Comparison of ENCODE assay signal across 16 cellular contexts in genomic region chr13:89363144-89363543, GRCh38.
"Had no signal": no experiment of that assay in that cellular context is flagged by ENCODE, and none has a peak within 500 bp of the region (broad histone marks: within the 10 kb centered on the region; RNA-seq: fewer than 3 reads in every experiment).

No MANE protein-coding gene starts in this region.

- H3K27me3 Mint-ChIP-seq: activated CD4-positive, alpha-beta T cell treated with anti-CD3 and anti-CD28 coated beads, Interleukin-2, amount 10 ng/mL, durations not matched to agents 7 days and 5 days; activated naive CD8-positive, alpha-beta T cell treated with anti-CD3 and anti-CD28 coated beads, Interleukin-2, amount 10 ng/mL, durations not matched to agents 7 days and 5 days; natural killer cell treated with Interleukin-12 subunit alpha and Interleukin-12 subunit beta and Interleukin-15 and Interleukin-18, amount 100 ng/mL, for 72 hours had no signal

- H3K27ac ChIP-seq: coronary artery, esophagus squamous epithelium, right atrium auricular region, stomach, thoracic aorta had no signal

- H3K27ac Mint-ChIP-seq: activated CD4-positive, alpha-beta T cell treated with anti-CD3 and anti-CD28 coated beads, Interleukin-2, amount 10 ng/mL, durations not matched to agents 7 days and 5 days; activated naive CD8-positive, alpha-beta T cell treated with anti-CD3 and anti-CD28 coated beads, Interleukin-2, amount 10 ng/mL, durations not matched to agents 7 days and 5 days; activated T-cell treated with anti-CD3 and anti-CD28 coated beads, Interleukin-2, amount 50 U/mL, for 72 hours; brain; natural killer cell treated with Interleukin-12 subunit alpha and Interleukin-12 subunit beta and Interleukin-15 and Interleukin-18, amount 100 ng/mL, for 72 hours had no signal

- H3K4me2 ChIP-seq: smooth muscle cell had no signal

- H3K36me3 ChIP-seq: esophagus squamous epithelium, right atrium auricular region, stomach, thoracic aorta had no signal

- H3K36me3 Mint-ChIP-seq: activated naive CD8-positive, alpha-beta T cell treated with anti-CD3 and anti-CD28 coated beads, Interleukin-2, amount 10 ng/mL, durations not matched to agents 7 days and 5 days; brain; natural killer cell treated with Interleukin-12 subunit alpha and Interleukin-12 subunit beta and Interleukin-15 and Interleukin-18, amount 100 ng/mL, for 72 hours had no signal

- ATAC-seq: activated T-cell treated with anti-CD3 and anti-CD28 coated beads, Interleukin-2, amount 50 U/mL, for 72 hours; natural killer cell treated with Interleukin-12 subunit alpha and Interleukin-12 subunit beta and Interleukin-15 and Interleukin-18, amount 100 ng/mL, for 72 hours had no signal

- H3K9me3 ChIP-seq: esophagus squamous epithelium, right atrium auricular region, thoracic aorta had no signal

- H3K4me1 Mint-ChIP-seq: activated CD4-positive, alpha-beta T cell treated with anti-CD3 and anti-CD28 coated beads, Interleukin-2, amount 10 ng/mL, durations not matched to agents 7 days and 5 days; activated naive CD8-positive, alpha-beta T cell treated with anti-CD3 and anti-CD28 coated beads, Interleukin-2, amount 10 ng/mL, durations not matched to agents 7 days and 5 days; brain had no signal

- DNase-seq: activated CD4-positive, alpha-beta T cell treated with anti-CD3 and anti-CD28 coated beads, Interleukin-2, amount 10 ng/mL, durations not matched to agents 7 days and 5 days; activated CD4-positive, CD25-positive, alpha-beta regulatory T cell; activated CD8-positive, alpha-beta memory T cell treated with anti-CD3 and anti-CD28 coated beads, Interleukin-2, amount 50 U/mL, for 48 hours; activated naive CD8-positive, alpha-beta T cell treated with anti-CD3 and anti-CD28 coated beads, Interleukin-2, amount 10 ng/mL, durations not matched to agents 7 days and 5 days; activated T-cell treated with anti-CD3 and anti-CD28 coated beads, Interleukin-2, amount 50 U/mL, for 72 hours; central memory CD4-positive, alpha-beta T cell; esophagus squamous epithelium; hippocampal formation; nucleus accumbens; stomach had no signal

- H3K9me3 Mint-ChIP-seq: activated CD4-positive, alpha-beta T cell treated with anti-CD3 and anti-CD28 coated beads, Interleukin-2, amount 10 ng/mL, durations not matched to agents 7 days and 5 days had no signal

- H3K4me1 ChIP-seq: esophagus squamous epithelium, right atrium auricular region, stomach had no signal

- H3K27me3 ChIP-seq: esophagus squamous epithelium, right atrium auricular region, stomach had no signal

- H3K4me3 ChIP-seq: coronary artery, esophagus squamous epithelium, right atrium auricular region, smooth muscle cell, stomach, thoracic aorta had no signal

- H3K4me3 Mint-ChIP-seq: activated CD4-positive, alpha-beta T cell treated with anti-CD3 and anti-CD28 coated beads, Interleukin-2, amount 10 ng/mL, durations not matched to agents 7 days and 5 days; activated naive CD8-positive, alpha-beta T cell treated with anti-CD3 and anti-CD28 coated beads, Interleukin-2, amount 10 ng/mL, durations not matched to agents 7 days and 5 days; activated T-cell treated with anti-CD3 and anti-CD28 coated beads, Interleukin-2, amount 50 U/mL, for 72 hours; brain; natural killer cell treated with Interleukin-12 subunit alpha and Interleukin-12 subunit beta and Interleukin-15 and Interleukin-18, amount 100 ng/mL, for 72 hours had no signal
